29 cellular contexts compared by ENCODE assay signal in genomic region chr6:126926926-126927325, GRCh38.
DNase-seq lines count a peak whose midpoint lies in the region; ATAC-seq, FAIRE-seq and TF ChIP-seq lines count a peak whose summit lies in the region.
"Had no signal": no experiment of that assay in that cellular context is flagged by ENCODE, and none has a peak within 500 bp of the region (broad histone marks: within the 10 kb centered on the region; RNA-seq: fewer than 3 reads in every experiment).

No MANE protein-coding gene starts in this region.

- H3K4me1 ChIP-seq in H1 (replicated peaks in 1 of 4; ENCODE audit: control insufficient read depth in 3 of 4, insufficient read depth in 4 of 4, low read length in 3 of 4), result peaks cover 0 to 2% (median 0%) of the 10 kb centered on the region in 4 experiments; a peak in 2 of 7 replicates
- no peaks in the 10 kb centered on the region for H3K4me1 ChIP-seq in mesendoderm (ENCODE audit: control insufficient read depth, low read depth, low read length)
- no peaks in the 10 kb centered on the region for H3K4me1 ChIP-seq in smooth muscle cell (ENCODE audit: low read depth)

- H3K4ac ChIP-seq in H1 (replicated peaks; ENCODE audit: insufficient read length, low read depth, low read length), result no peak overlapping the region
- no peak overlapping the region for H3K4ac ChIP-seq in mesendoderm (ENCODE audit: low read depth, low read length)

- H4K5ac ChIP-seq in H1 (ENCODE audit: insufficient read length, low read depth, low read length) (no peak overlapping the region), mesendoderm (ENCODE audit: low read length) (no peak overlapping the region)

- DNase-seq in Right ventricle myocardium inferior (ENCODE audit: missing footprints) (peak; percentile 17), cardiac septum (ENCODE audit: low spot score) (no peak), H1 (ENCODE audit: low read depth in 1 of 2, low spot score in 2 of 2) (no peak), mesendoderm (peak; percentile 28), smooth muscle cell (lab: John Stamatoyannopoulos, UW; ENCODE audit: unreplicated experiment) (no peak), COLO668 (lab: John Stamatoyannopoulos, UW; ENCODE audit: unreplicated experiment) (no peak)
- no peak for DNase-seq in activated naive CD4-positive, alpha-beta T cell treated with anti-CD3 and anti-CD28 coated beads, Interleukin-2, amount 50 U/mL, for 72 hours (ENCODE audit: low spot score in 2 of 2)
- DNase-seq: CD8-positive, alpha-beta T cell; DMS 273 treated with DMSO at 0.1 percent for 48 hours; DMS79; EL; GDM1; H7; HFFc6; Kasumi-1; NCI-H1105 treated with DMSO at 0.1 percent for 48 hours; NCI-H2029; NCI-H446; NCI-H526; NCI-H82; NK-92 treated with Interleukin-12 subunit alpha and Interleukin-12 subunit beta, amount 100 ng/mL, for 24 hours; PC-3 had no signal

- no peaks in the 10 kb centered on the region for H3K36me3 Mint-ChIP-seq in activated naive CD4-positive, alpha-beta T cell treated with anti-CD3 and anti-CD28 coated beads, Interleukin-2, amount 50 U/mL, for 72 hours
- H3K36me3 Mint-ChIP-seq: CD8-positive, alpha-beta T cell had no signal

- H3K79me2 ChIP-seq in H1 (ENCODE audit: control insufficient read depth in 1 of 2, insufficient read depth in 2 of 2, low read length in 2 of 2) (no peaks in the 10 kb centered on the region), mesendoderm (ENCODE audit: control insufficient read depth, insufficient read depth, low read length) (no peaks in the 10 kb centered on the region), smooth muscle cell (ENCODE audit: low read depth) (no peaks in the 10 kb centered on the region)

- H2BK5ac ChIP-seq in H1 (ENCODE audit: low read depth, low read length) (no peak overlapping the region), mesendoderm (ENCODE audit: low read length) (no peak overlapping the region)

- H3K56ac ChIP-seq in H1 (replicated peaks; ENCODE audit: insufficient read length, low read depth, low read length), result no peak overlapping the region
- no peak overlapping the region for H3K56ac ChIP-seq in mesendoderm (ENCODE audit: low read length)

- H2BK12ac ChIP-seq in H1 (ENCODE audit: low read depth, low read length), result no peak overlapping the region

- H3K79me1 ChIP-seq in H1 (ENCODE audit: low read depth, low read length) (no peaks in the 10 kb centered on the region), mesendoderm (ENCODE audit: low read length) (no peaks in the 10 kb centered on the region)

- TF ChIP-seq CTCF in H1 (IDR thresholded peaks at IDR 0.05; ENCODE audit: control extremely low read depth in 1 of 3, insufficient read depth in 1 of 3, low read depth in 1 of 3, low read length in 3 of 3) (no peak), smooth muscle cell (IDR thresholded peaks at IDR 0.05; ENCODE audit: borderline replicate concordance, insufficient read depth, poor library complexity, severe bottlenecking) (no peak)

- TF ChIP-seq POLR2A in H1 (IDR thresholded peaks at IDR 0.05; ENCODE audit: control extremely low read depth in 1 of 2, low read depth in 2 of 2, low read length in 2 of 2), result no peak

- H3K18ac ChIP-seq in H1 (ENCODE audit: extremely low read depth, low read length) (no peak overlapping the region), mesendoderm (ENCODE audit: low read length) (peak overlapping the region; percentile 51)

- no peak overlapping the region for H4K8ac ChIP-seq in H1 (ENCODE audit: extremely low read depth, insufficient read depth, low read length)
- no peak overlapping the region for H4K8ac ChIP-seq in mesendoderm (ENCODE audit: low read depth, low read length)

- no peak overlapping the region for H2BK20ac ChIP-seq in H1 (ENCODE audit: low read length)

- H3K27ac ChIP-seq in H1 (ENCODE audit: low read depth, low read length) (no peak overlapping the region), mesendoderm (ENCODE audit: low read depth, low read length) (no peak overlapping the region), smooth muscle cell (ENCODE audit: low read depth) (peak overlapping the region; percentile 8)
- H3K27ac ChIP-seq: 22Rv1, C4-2B had no signal

- no peaks in the 10 kb centered on the region for H3K9me3 ChIP-seq in H1 (ENCODE audit: insufficient read depth in 2 of 2, low read depth in 1 of 2, low read length in 1 of 2)
- H3K9me3 ChIP-seq in smooth muscle cell (replicated peaks; ENCODE audit: low read depth), result no peaks in the 10 kb centered on the region

- H3K23ac ChIP-seq in H1 (ENCODE audit: insufficient read length) (no peak overlapping the region), mesendoderm (ENCODE audit: low read length) (no peak overlapping the region)

- CTCF ChIA-PET in H1 (lab: Charles Lee; ENCODE audit: partially characterized antibody), result interaction anchor here (1.0 kb wide), 1 partner anchor 13 kb away, joined by 3 read pairs; no protein-coding TSS in a partner anchor

- no peak for TF ChIP-seq EP300 in H1 (IDR thresholded peaks at IDR 0.05; ENCODE audit: borderline replicate concordance in 1 of 2, low read depth in 2 of 2, low read length in 2 of 2)

- H2BK15ac ChIP-seq in H1 (ENCODE audit: low read length) (no peak overlapping the region), mesendoderm (replicated peaks; ENCODE audit: low read depth) (no peak overlapping the region)

- no peak for FAIRE-seq in H1 (lab: Jason Lieb, UNC)
- FAIRE-seq: GM12878, HepG2, K562 had no signal

- WGBS in H1 (ENCODE audit: extremely low coverage in 1 of 2, insufficient coverage in 1 of 2, insufficient read length in 1 of 2, insufficient replicate concordance in 2 of 2, low coverage in 1 of 2, low lambda C conversion rate in 2 of 2, missing lambda C conversion rate in 1 of 2), 2 experiments, result 80% methylated on average over 3 of the region's 3 CpGs; no CpG with 5 or more reads in 1 of the 2 experiments
- no CpG with 5 or more reads among the region's 3 CpGs for WGBS in mesendoderm (ENCODE audit: extremely low coverage, insufficient coverage, low lambda C conversion rate)
- WGBS in smooth muscle cell (ENCODE audit: low lambda C conversion rate), result 39% methylated on average over 3 of the region's 3 CpGs

- no peak overlapping the region for H3K4me3 ChIP-seq in H1 (ENCODE audit: extremely low read depth in 1 of 4, insufficient read depth in 2 of 4, low read depth in 3 of 4, low read length in 4 of 4)
- no peak overlapping the region for H3K4me3 ChIP-seq in mesendoderm (ENCODE audit: low read length)
- H3K4me3 ChIP-seq in smooth muscle cell, result no peak overlapping the region
- H3K4me3 ChIP-seq: GM12878, K562 had no signal

- H2AK5ac ChIP-seq in H1 (ENCODE audit: low read depth, low read length) (no peak overlapping the region), mesendoderm (ENCODE audit: low read length) (no peak overlapping the region)

- no peak overlapping the region for H2BK120ac ChIP-seq in H1 (replicated peaks; ENCODE audit: low read depth, low read length)
- H2BK120ac ChIP-seq in mesendoderm (ENCODE audit: low read depth, low read length), result no peak overlapping the region

- POLR2A ChIA-PET in H1 (lab: Charles Lee; ENCODE audit: partially characterized antibody), result no interaction called here

- peaks cover 9% of the 10 kb centered on the region for H3F3A ChIP-seq in smooth muscle cell (ENCODE audit: low read depth)

- H4K91ac ChIP-seq in H1 (replicated peaks; ENCODE audit: insufficient read length, low read length), result no peak overlapping the region

- no peak overlapping the region for H3K27ac Mint-ChIP-seq in activated naive CD4-positive, alpha-beta T cell treated with anti-CD3 and anti-CD28 coated beads, Interleukin-2, amount 50 U/mL, for 72 hours
- H3K27ac Mint-ChIP-seq: B cell; CD8-positive, alpha-beta T cell; HFFc6 had no signal

- intact Hi-C loops in Right ventricle myocardium inferior (cut with DNase I) (no loop called here), cardiac septum (cut with DNase I) (no loop called here)

- H3K36me3 ChIP-seq in H1 (ENCODE audit: control insufficient read depth in 2 of 4, insufficient read depth in 4 of 4, low read length in 3 of 4) (no peaks in the 10 kb centered on the region), mesendoderm (ENCODE audit: control insufficient read depth, insufficient read depth, low read length) (no peaks in the 10 kb centered on the region), smooth muscle cell (ENCODE audit: low read depth) (no peaks in the 10 kb centered on the region)

- H4K20me1 ChIP-seq in H1 (replicated peaks in 1 of 2; ENCODE audit: control insufficient read depth in 1 of 2, insufficient read depth in 2 of 2, low read length in 2 of 2) (no peaks in the 10 kb centered on the region), smooth muscle cell (ENCODE audit: low read depth) (no peaks in the 10 kb centered on the region)

- no peaks in the 10 kb centered on the region for H3K23me2 ChIP-seq in H1 (ENCODE audit: low read depth, low read length)

- H3K27me3 ChIP-seq in H1 (replicated peaks in 1 of 4; ENCODE audit: control insufficient read depth in 3 of 4, extremely low read depth in 1 of 4, insufficient read depth in 3 of 4, low read length in 3 of 4), result no peaks in the 10 kb centered on the region
- no peaks in the 10 kb centered on the region for H3K27me3 ChIP-seq in mesendoderm (ENCODE audit: insufficient read depth, low read length, poor library complexity)
- H3K27me3 ChIP-seq in smooth muscle cell (ENCODE audit: low read depth), result no peaks in the 10 kb centered on the region

- ATAC-seq in Right ventricle myocardium inferior, result no peak
- ATAC-seq in activated naive CD4-positive, alpha-beta T cell treated with anti-CD3 and anti-CD28 coated beads, Interleukin-2, amount 50 U/mL, for 72 hours, result no peak
- no peak for ATAC-seq in GM21526 (IDR thresholded peaks at IDR 0.05; ENCODE audit: low FRiP score, unreplicated experiment)
- ATAC-seq: CD8-positive, alpha-beta T cell; GM12878; HepG2; K562; PC-3 had no signal

- no peak overlapping the region for H3K4me2 ChIP-seq in H1 (ENCODE audit: insufficient read depth in 1 of 2, low read depth in 2 of 2, low read length in 2 of 2)
- no peak overlapping the region for H3K4me2 ChIP-seq in mesendoderm (ENCODE audit: low read length)
- peak overlapping the region; percentile 81 for H3K4me2 ChIP-seq in smooth muscle cell

- H2AFZ ChIP-seq in H1 (ENCODE audit: low read length) (peak overlapping the region; percentile 84; the same call in 1 of the 2 replicates), smooth muscle cell (ENCODE audit: low read depth) (peak overlapping the region; percentile 7)

- H3K9ac ChIP-seq in H1 (replicated peaks in 1 of 4; ENCODE audit: extremely low read depth in 1 of 4, low read depth in 3 of 4, low read length in 3 of 4), result no peak overlapping the region
- no peak overlapping the region for H3K9ac ChIP-seq in mesendoderm (ENCODE audit: low read length)
- no peak overlapping the region for H3K9ac ChIP-seq in smooth muscle cell (ENCODE audit: low read depth)

- H3K9me3 Mint-ChIP-seq in activated naive CD4-positive, alpha-beta T cell treated with anti-CD3 and anti-CD28 coated beads, Interleukin-2, amount 50 U/mL, for 72 hours, result no peaks in the 10 kb centered on the region
- H3K9me3 Mint-ChIP-seq: CD8-positive, alpha-beta T cell; HFFc6 had no signal

- TF ChIP-seq RAD21 in H1 (IDR thresholded peaks at IDR 0.05 in 1 of 2, conservative IDR thresholded peaks at IDR 0.05 in 1 of 2; ENCODE audit: low read depth in 2 of 2, low read length in 2 of 2), result no peak

- H3K14ac ChIP-seq in H1 (ENCODE audit: insufficient read length), result no peak overlapping the region

TF ChIP-seq in H1, 55 proteins besides CTCF, POLR2A, EP300 and RAD21:
- TF ChIP-seq CEBPB (IDR thresholded peaks at IDR 0.05; ENCODE audit: low read depth, low read length), result no peak

Comparison
In these comparisons a context has a peak if more than half of its experiments do, and no peak if none do; other contexts are left out.
1. DNase-seq: peak in Right ventricle myocardium inferior (single experiment) and mesendoderm (single experiment); none in cardiac septum (single experiment), H1 (0 of 2), smooth muscle cell (single experiment), activated naive CD4-positive, alpha-beta T cell treated with anti-CD3 and anti-CD28 coated beads, Interleukin-2, amount 50 U/mL, for 72 hours (0 of 2) and COLO668 (single experiment).